In the genomic region with DNA sequence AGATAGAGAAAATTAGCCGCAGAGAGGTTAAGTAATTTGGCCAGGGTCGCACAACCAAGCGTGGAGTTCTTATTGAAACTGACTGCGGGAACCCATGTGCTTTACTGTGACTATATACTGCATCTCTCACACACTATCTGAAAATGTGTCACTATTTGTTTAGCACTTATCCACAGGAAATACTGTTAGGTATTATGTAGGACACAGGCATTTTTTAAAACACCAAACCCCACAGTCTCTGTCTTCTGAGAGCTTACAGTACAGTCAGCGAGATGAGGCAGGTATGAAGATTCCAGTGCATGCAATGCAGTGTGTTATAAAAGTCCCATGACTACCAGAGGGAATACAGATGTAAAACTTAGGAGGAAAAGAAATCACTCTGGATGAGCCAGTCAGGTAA, we compare ENCODE assay signal across 1 cellular context.
TF ChIP-seq lines count a peak whose summit lies in the region.

No MANE protein-coding gene starts in this region.

TF ChIP-seq in GM12878, 131 proteins besides CTCF, POLR2A, EP300 and RAD21:
- TF ChIP-seq TCF3 (IDR thresholded peaks at IDR 0.05; ENCODE audit: borderline replicate concordance, insufficient read depth, low read depth, low read length) (no peak), SMARCA5 (IDR thresholded peaks at IDR 0.05) (no peak), JUNB (IDR thresholded peaks at IDR 0.05) (no peak), TAF1 (IDR thresholded peaks at IDR 0.05; ENCODE audit: borderline replicate concordance, low read depth, low read length) (no peak), MYC (IDR thresholded peaks at IDR 0.05; ENCODE audit: insufficient read depth, insufficient read length, insufficient replicate concordance, low read length, severe bottlenecking) (no peak), HDAC2 (IDR thresholded peaks at IDR 0.05) (no peak), IKZF1 (conservative IDR thresholded peaks at IDR 0.05) (no peak), CREM (IDR thresholded peaks at IDR 0.05; ENCODE audit: low read depth) (no peak), NR2C2 (IDR thresholded peaks at IDR 0.05; ENCODE audit: borderline replicate concordance, control insufficient read depth, insufficient read length, low read depth) (no peak), TCF12 (IDR thresholded peaks at IDR 0.05; ENCODE audit: low read depth, low read length) (no peak), RUNX3 (IDR thresholded peaks at IDR 0.05; ENCODE audit: low read length) (no peak)
- TF ChIP-seq, protein P1, sequence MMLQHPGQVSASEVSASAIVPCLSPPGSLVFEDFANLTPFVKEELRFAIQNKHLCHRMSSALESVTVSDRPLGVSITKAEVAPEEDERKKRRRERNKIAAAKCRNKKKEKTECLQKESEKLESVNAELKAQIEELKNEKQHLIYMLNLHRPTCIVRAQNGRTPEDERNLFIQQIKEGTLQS (IDR thresholded peaks at IDR 0.05; ENCODE audit: borderline replicate concordance, extremely low read depth, low read depth, low read length): no peak
- TF ChIP-seq, protein P2, sequence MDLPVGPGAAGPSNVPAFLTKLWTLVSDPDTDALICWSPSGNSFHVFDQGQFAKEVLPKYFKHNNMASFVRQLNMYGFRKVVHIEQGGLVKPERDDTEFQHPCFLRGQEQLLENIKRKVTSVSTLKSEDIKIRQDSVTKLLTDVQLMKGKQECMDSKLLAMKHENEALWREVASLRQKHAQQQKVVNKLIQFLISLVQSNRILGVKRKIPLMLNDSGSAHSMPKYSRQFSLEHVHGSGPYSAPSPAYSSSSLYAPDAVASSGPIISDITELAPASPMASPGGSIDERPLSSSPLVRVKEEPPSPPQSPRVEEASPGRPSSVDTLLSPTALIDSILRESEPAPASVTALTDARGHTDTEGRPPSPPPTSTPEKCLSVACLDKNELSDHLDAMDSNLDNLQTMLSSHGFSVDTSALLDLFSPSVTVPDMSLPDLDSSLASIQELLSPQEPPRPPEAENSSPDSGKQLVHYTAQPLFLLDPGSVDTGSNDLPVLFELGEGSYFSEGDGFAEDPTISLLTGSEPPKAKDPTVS (IDR thresholded peaks at IDR 0.05; ENCODE audit: low read depth, low read length): no peak
- TF ChIP-seq, protein P3, sequence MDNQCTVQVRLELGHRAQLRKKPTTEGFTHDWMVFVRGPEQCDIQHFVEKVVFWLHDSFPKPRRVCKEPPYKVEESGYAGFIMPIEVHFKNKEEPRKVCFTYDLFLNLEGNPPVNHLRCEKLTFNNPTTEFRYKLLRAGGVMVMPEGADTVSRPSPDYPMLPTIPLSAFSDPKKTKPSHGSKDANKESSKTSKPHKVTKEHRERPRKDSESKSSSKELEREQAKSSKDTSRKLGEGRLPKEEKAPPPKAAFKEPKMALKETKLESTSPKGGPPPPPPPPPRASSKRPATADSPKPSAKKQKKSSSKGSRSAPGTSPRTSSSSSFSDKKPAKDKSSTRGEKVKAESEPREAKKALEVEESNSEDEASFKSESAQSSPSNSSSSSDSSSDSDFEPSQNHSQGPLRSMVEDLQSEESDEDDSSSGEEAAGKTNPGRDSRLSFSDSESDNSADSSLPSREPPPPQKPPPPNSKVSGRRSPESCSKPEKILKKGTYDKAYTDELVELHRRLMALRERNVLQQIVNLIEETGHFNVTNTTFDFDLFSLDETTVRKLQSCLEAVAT (IDR thresholded peaks at IDR 0.05): no peak
- TF ChIP-seq, protein P4, sequence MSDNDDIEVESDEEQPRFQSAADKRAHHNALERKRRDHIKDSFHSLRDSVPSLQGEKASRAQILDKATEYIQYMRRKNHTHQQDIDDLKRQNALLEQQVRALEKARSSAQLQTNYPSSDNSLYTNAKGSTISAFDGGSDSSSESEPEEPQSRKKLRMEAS (IDR thresholded peaks at IDR 0.05; ENCODE audit: low read depth, low read length): no peak
- TF ChIP-seq, protein P5, sequence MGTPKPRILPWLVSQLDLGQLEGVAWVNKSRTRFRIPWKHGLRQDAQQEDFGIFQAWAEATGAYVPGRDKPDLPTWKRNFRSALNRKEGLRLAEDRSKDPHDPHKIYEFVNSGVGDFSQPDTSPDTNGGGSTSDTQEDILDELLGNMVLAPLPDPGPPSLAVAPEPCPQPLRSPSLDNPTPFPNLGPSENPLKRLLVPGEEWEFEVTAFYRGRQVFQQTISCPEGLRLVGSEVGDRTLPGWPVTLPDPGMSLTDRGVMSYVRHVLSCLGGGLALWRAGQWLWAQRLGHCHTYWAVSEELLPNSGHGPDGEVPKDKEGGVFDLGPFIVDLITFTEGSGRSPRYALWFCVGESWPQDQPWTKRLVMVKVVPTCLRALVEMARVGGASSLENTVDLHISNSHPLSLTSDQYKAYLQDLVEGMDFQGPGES (IDR thresholded peaks at IDR 0.05): no peak
